7 cellular contexts compared by ENCODE assay signal in genomic region chr7:127587663-127588018, GRCh38. TPM values are rescaled to one million over a fixed set of nuclear protein-coding genes. Genes with fewer than 3 reads are reported as not detected.
DNase-seq lines count a peak whose midpoint lies in the region; ATAC-seq, FAIRE-seq and TF ChIP-seq lines count a peak whose summit lies in the region.
"Had no signal": no experiment of that assay in that cellular context is flagged by ENCODE, and none has a peak within 500 bp of the region (broad histone marks: within the 10 kb centered on the region; RNA-seq: fewer than 3 reads in every experiment).

No MANE protein-coding gene starts in this region.

- H3K4me3 ChIP-seq in LNCaP clone FGC (ENCODE audit: low read depth, low read length) (peak overlapping the region; percentile 96), sigmoid colon (peak overlapping the region; percentile 46 to 97 (median 87))
- H3K4me3 ChIP-seq in effector memory CD4-positive, alpha-beta T cell (ENCODE audit: insufficient read depth, low read depth, low read length, poor library complexity, severe bottlenecking): peak overlapping the region; percentile 93

- no peak for ATAC-seq in HG03354 (IDR thresholded peaks at IDR 0.05; ENCODE audit: poor library complexity, severe bottlenecking, unreplicated experiment)

- intact Hi-C loops in sigmoid colon (cut with DNase I): loop anchor here (1.0 to 10.0 kb wide), 4 partner anchors 65 to 820 kb away; partner anchors contain the start of genes IMPDH1, LRRC4 and SND1

- H3K27ac ChIP-seq in effector memory CD4-positive, alpha-beta T cell (ENCODE audit: insufficient read depth, low read length, poor library complexity, severe bottlenecking): peak overlapping the region; percentile 89
- peak overlapping the region; percentile 89 to 95 (median 93) for H3K27ac ChIP-seq in sigmoid colon

- H3K4me1 ChIP-seq in effector memory CD4-positive, alpha-beta T cell (ENCODE audit: control insufficient read depth, insufficient read depth, low read length, poor library complexity, severe bottlenecking): peaks cover 42% of the 10 kb centered on the region
- peaks cover 0 to 53% (median 46%) of the 10 kb centered on the region in 4 donors for H3K4me1 ChIP-seq in sigmoid colon

- no peaks in the 10 kb centered on the region for H3K9me3 ChIP-seq in effector memory CD4-positive, alpha-beta T cell (ENCODE audit: control insufficient read depth, low read length)
- no peaks in the 10 kb centered on the region for H3K9me3 ChIP-seq in sigmoid colon

- 60 to 68% methylated on average over 20 of the region's 20 CpGs for WGBS in sigmoid colon, 2 donors

- H3K27me3 ChIP-seq in effector memory CD4-positive, alpha-beta T cell (replicated peaks; ENCODE audit: control insufficient read depth, insufficient read depth, low read length, poor library complexity, severe bottlenecking): no peaks in the 10 kb centered on the region
- H3K27me3 ChIP-seq in sigmoid colon: no peaks in the 10 kb centered on the region

- peaks cover 21% of the 10 kb centered on the region for H3K36me3 ChIP-seq in effector memory CD4-positive, alpha-beta T cell (ENCODE audit: control insufficient read depth, insufficient read depth, low read length)
- H3K36me3 ChIP-seq in sigmoid colon: peaks cover 12 to 31% (median 18%) of the 10 kb centered on the region in 4 donors

- TF ChIP-seq CTCF in LNCaP clone FGC (IDR thresholded peaks at IDR 0.05; ENCODE audit: control insufficient read depth, extremely low read depth, insufficient read depth) (no peak), sigmoid colon (IDR thresholded peaks at IDR 0.05) (no peak)

- no peak for FAIRE-seq in HTR-8/SVneo (lab: Jason Lieb, UNC)

- no peak for DNase-seq in LNCaP clone FGC (ENCODE audit: low read depth)
- no peak for DNase-seq in effector memory CD4-positive, alpha-beta T cell
- DNase-seq in sigmoid colon: no peak
- no peak for DNase-seq in islet precursor cell
- DNase-seq in HTR-8/SVneo (ENCODE audit: insufficient read length, low spot score): no peak

- no peak for TF ChIP-seq EP300 in sigmoid colon (IDR thresholded peaks at IDR 0.05)

- no peak for TF ChIP-seq POLR2A in sigmoid colon (IDR thresholded peaks at IDR 0.05)

RNA-seq across cellular contexts. Expression of gene ARF5, which starts 0.6 kb away (rescaled TPM):
- total RNA-seq in sigmoid colon: 100 to 1,000 TPM in 3 of 4 donors, 10 to 100 TPM in 1; 86.4 to 156 (median 138) TPM
- polyA plus RNA-seq in sigmoid colon: 100 to 1,000 TPM; 183 to 282 (median 210) TPM

RNA-seq across cellular contexts. Expression of gene GCC1, which starts 2.2 kb away (rescaled TPM):
- total RNA-seq in sigmoid colon: 10 to 100 TPM in 2 of 4 donors, 1 to 10 TPM in 2; 8.7 to 13.8 (median 11.3) TPM
- 10 to 100 TPM in 2 of 3 donors, 1 to 10 TPM in 1; 7.2 to 19.2 (median 12.2) TPM for polyA plus RNA-seq in sigmoid colon

RNA-seq across cellular contexts. Expression of gene FSCN3, which starts 5.9 kb away (rescaled TPM):
- total RNA-seq in sigmoid colon: 1 to 10 TPM in 1 of 4 donors, not detected in 3; 4.4 TPM
- under 1 TPM in 1 of 3 donors, not detected in 2; 0.22 TPM for polyA plus RNA-seq in sigmoid colon

RNA-seq across cellular contexts. Expression of gene PAX4, which starts 30.3 kb away (rescaled TPM):
- total RNA-seq in sigmoid colon: not detected
- polyA plus RNA-seq in sigmoid colon: 1 to 10 TPM in 1 of 3 donors, under 1 TPM in 2; 0.13 to 1.2 (median 0.46) TPM
- total RNA-seq: M059J had no signal
